In genomic region chr1:109251277-109252166, GRCh38 we compare ENCODE assay signal across 3 cellular contexts.
TF ChIP-seq lines count a peak whose summit lies in the region.

No MANE protein-coding gene starts in this region.

TF ChIP-seq in K562, 482 proteins besides CTCF, POLR2A, EP300 and RAD21:
- TF ChIP-seq ZFPM2 (CRISPR knock-in tag; IDR thresholded peaks at IDR 0.05) (no peak), E2F5 (CRISPR knock-in tag; IDR thresholded peaks at IDR 0.05) (peak; percentile 57; the same call in 1 of the 2 replicates)

TF ChIP-seq in neural cell, 6 proteins besides CTCF, POLR2A, EP300 and RAD21:
- no peak for TF ChIP-seq SMC3 (conservative IDR thresholded peaks at IDR 0.05; ENCODE audit: poor library complexity)
- no peak for TF ChIP-seq TAF1 (IDR thresholded peaks at IDR 0.05; ENCODE audit: low read depth)
- TF ChIP-seq POLR2AphosphoS5 (IDR thresholded peaks at IDR 0.05), result no peak

TF ChIP-seq in HEK293T, 16 proteins besides CTCF, POLR2A, EP300 and RAD21:
- TF ChIP-seq LEF1 (IDR thresholded peaks at IDR 0.05; ENCODE audit: borderline replicate concordance) (no peak), FOXA1 (IDR thresholded peaks at IDR 0.05) (no peak), FOXK2 (IDR thresholded peaks at IDR 0.05) (no peak), PKNOX1 (IDR thresholded peaks at IDR 0.05) (no peak), SP1 (IDR thresholded peaks at IDR 0.05) (no peak), L3MBTL2 (conservative IDR thresholded peaks at IDR 0.05) (no peak), ARNT (IDR thresholded peaks at IDR 0.05) (no peak), NFRKB (IDR thresholded peaks at IDR 0.05) (no peak), SUZ12 (IDR thresholded peaks at IDR 0.05) (no peak), TARDBP (IDR thresholded peaks at IDR 0.05) (no peak), ZNF384 (IDR thresholded peaks at IDR 0.05) (no peak), CTBP1 (IDR thresholded peaks at IDR 0.05; ENCODE audit: borderline replicate concordance) (no peak), ELF4 (IDR thresholded peaks at IDR 0.05) (no peak), BHLHE40 (IDR thresholded peaks at IDR 0.05; ENCODE audit: borderline replicate concordance) (no peak), HDGF (IDR thresholded peaks at IDR 0.05; ENCODE audit: borderline replicate concordance) (no peak)
